Comparison of ENCODE assay signal across 8 cellular contexts in genomic region chr7:92133737-92134270, GRCh38. TPM values are rescaled to one million over a fixed set of nuclear protein-coding genes. Genes with fewer than 3 reads are reported as not detected.
A peak's percentile ranks its signal among the peaks of the same experiment; 100 is the strongest.
DNase-seq lines count a peak whose midpoint lies in the region; ATAC-seq and TF ChIP-seq lines count a peak whose summit lies in the region.

No MANE protein-coding gene starts in this region.

- peak overlapping the region; percentile 90 for H3K4me3 ChIP-seq in endodermal cell (ENCODE audit: low read length)
- peak overlapping the region; percentile 90 for H3K4me3 ChIP-seq in mesodermal cell (ENCODE audit: extremely low read depth, insufficient read depth, low read length, poor library complexity, severe bottlenecking)

- no peaks in the 10 kb centered on the region for H3K27me3 ChIP-seq in endodermal cell (ENCODE audit: control insufficient read depth, insufficient read depth, low read length, poor library complexity, severe bottlenecking)

- peak overlapping the region; percentile 95 for H3K4me3 Mint-ChIP-seq in endodermal cell

- H3K36me3 Mint-ChIP-seq in endodermal cell (ENCODE audit: low read depth) = peaks cover 15% of the 10 kb centered on the region

- peak; percentile 31 for ATAC-seq in GM18909 (IDR thresholded peaks at IDR 0.05; ENCODE audit: poor library complexity, unreplicated experiment)
- ATAC-seq in HG03342 (IDR thresholded peaks at IDR 0.05; ENCODE audit: unreplicated experiment) = peak; percentile 34

- H3K27me3 Mint-ChIP-seq in endodermal cell (ENCODE audit: insufficient read depth) = peaks cover 6% of the 10 kb centered on the region

- H3K4me1 Mint-ChIP-seq in endodermal cell = peaks cover 9% of the 10 kb centered on the region

- H3K4me1 ChIP-seq in endodermal cell (ENCODE audit: control insufficient read depth, insufficient read depth, low read length) = no peaks in the 10 kb centered on the region
- peaks cover 6% of the 10 kb centered on the region for H3K4me1 ChIP-seq in mesodermal cell (ENCODE audit: control insufficient read depth, insufficient read depth, low read length, poor library complexity, severe bottlenecking)

- 0% methylated on average over 26 to 42 of the region's 42 CpGs for WGBS in endodermal cell (ENCODE audit: insufficient coverage in 1 of 2, insufficient read length in 1 of 2), 2 experiments
- WGBS in mesodermal cell (ENCODE audit: insufficient coverage in 2 of 2), 2 experiments = 0 to 1% methylated on average over 32 to 41 of the region's 42 CpGs

- H3K27ac Mint-ChIP-seq in endodermal cell = peak overlapping the region; percentile 100

- peak overlapping the region; percentile 94 for H3K9ac ChIP-seq in endodermal cell (ENCODE audit: extremely low read depth, low read length, poor library complexity, severe bottlenecking)

- peaks cover 2% of the 10 kb centered on the region for H3K9me3 Mint-ChIP-seq in endodermal cell

- peak; percentile 97 for TF ChIP-seq CTCF in endodermal cell (conservative IDR thresholded peaks at IDR 0.05)

- H3K27ac ChIP-seq in endodermal cell (ENCODE audit: low read depth, low read length) = peak overlapping the region; percentile 98
- peak overlapping the region; percentile 96 for H3K27ac ChIP-seq in mesodermal cell (ENCODE audit: low read depth, low read length, severe bottlenecking)

- H3K36me3 ChIP-seq in endodermal cell (ENCODE audit: control insufficient read depth, insufficient read depth, low read length) = peaks cover 19% of the 10 kb centered on the region
- H3K36me3 ChIP-seq in mesodermal cell (ENCODE audit: control insufficient read depth, insufficient read depth, low read length) = peaks cover 28% of the 10 kb centered on the region

- DNase-seq in Ammon's horn (ENCODE audit: low spot score) (peak; percentile 72), NCI-H69 (lab: John Stamatoyannopoulos, UW) (peak; percentile 86), endodermal cell (peak; percentile 95)
- DNase-seq in activated CD8-positive, alpha-beta memory T cell treated with anti-CD3 and anti-CD28 coated beads, Interleukin-2, amount 50 U/mL, for 1 hour (ENCODE audit: extremely low read depth) = peak; percentile 17
- peak; percentile 43 to 45 for DNase-seq in stimulated activated CD8-positive, alpha-beta memory T cell treated with anti-CD3 and anti-CD28 coated beads, Interleukin-15, amount 100 ng/mL, for 48 hours (ENCODE audit: low read depth in 2 of 2)

- no peaks in the 10 kb centered on the region for H3K9me3 ChIP-seq in endodermal cell (ENCODE audit: control insufficient read depth, low read length)
- H3K9me3 ChIP-seq in mesodermal cell (ENCODE audit: control insufficient read depth, low read length) = peaks cover under 1% of the 10 kb centered on the region

RNA-seq across cellular contexts. Expression of gene CYP51A1, which starts 0.5 kb away (rescaled TPM):
- 10 to 100 TPM; 49.5 to 72.9 TPM for total RNA-seq in endodermal cell
- polyA plus RNA-seq in endodermal cell (2013, experiment 1 of 2) = 101 TPM
- 99.4 TPM for polyA plus RNA-seq in endodermal cell (2013, experiment 2 of 2)
- 121 TPM for polyA plus RNA-seq in mesodermal cell (2013, experiment 1 of 2)
- polyA plus RNA-seq in mesodermal cell (2013, experiment 2 of 2) = 122 TPM

RNA-seq across cellular contexts. Expression of gene LRRD1, which starts 45.1 kb away (rescaled TPM):
- not detected for total RNA-seq in endodermal cell
- polyA plus RNA-seq in endodermal cell (2013, experiment 1 of 2) = 0.11 TPM
- not detected for polyA plus RNA-seq in endodermal cell (2013, experiment 2 of 2)
- not detected for polyA plus RNA-seq in mesodermal cell (2013, experiment 1 of 2)
- not detected for polyA plus RNA-seq in mesodermal cell (2013, experiment 2 of 2)

Comparison
In these comparisons a context has a peak if more than half of its experiments do, and no peak if none do; other contexts are left out.
1. Peak in every context shown above with its lines: DNase-seq, ATAC-seq, H3K4me3 ChIP-seq and H3K27ac ChIP-seq.
2. DNase-seq: peak in every context shown above with its lines; median percentile 95 in endodermal cell; 86 in NCI-H69; 72 in Ammon's horn; 44 in stimulated activated CD8-positive, alpha-beta memory T cell treated with anti-CD3 and anti-CD28 coated beads, Interleukin-15, amount 100 ng/mL, for 48 hours; 17 in activated CD8-positive, alpha-beta memory T cell treated with anti-CD3 and anti-CD28 coated beads, Interleukin-2, amount 50 U/mL, for 1 hour.